ENCODE assay signal across 20 cellular contexts in genomic region chr7:49866910-49867309, GRCh38.
"Had no signal": no experiment of that assay in that cellular context is flagged by ENCODE, and none has a peak within 500 bp of the region (broad histone marks: within the 10 kb centered on the region; RNA-seq: fewer than 3 reads in every experiment).

No MANE protein-coding gene starts in this region.

- H3K27me3 Mint-ChIP-seq: activated CD4-positive, alpha-beta memory T cell treated with anti-CD3 and anti-CD28 coated beads, Interleukin-2, amount 10 ng/mL, durations not matched to agents 7 days and 5 days; activated CD8-positive, alpha-beta memory T cell treated with anti-CD3 and anti-CD28 coated beads, Interleukin-2, amount 10 ng/mL, durations not matched to agents 7 days and 5 days had no signal

- H3K9me3 ChIP-seq: mucosa of descending colon, psoas muscle had no signal

- H3K27me3 ChIP-seq: heart left ventricle, left lung, tibial nerve had no signal

- H3K27ac Mint-ChIP-seq: activated CD4-positive, alpha-beta memory T cell treated with anti-CD3 and anti-CD28 coated beads, Interleukin-2, amount 10 ng/mL, durations not matched to agents 7 days and 5 days; activated CD8-positive, alpha-beta memory T cell treated with anti-CD3 and anti-CD28 coated beads, Interleukin-2, amount 10 ng/mL, durations not matched to agents 7 days and 5 days; activated naive CD8-positive, alpha-beta T cell treated with anti-CD3 and anti-CD28 coated beads for 36 hours; naive B cell had no signal

- H3K27ac ChIP-seq: heart left ventricle, left lung, psoas muscle, tibial nerve had no signal

- H3K4me3 ChIP-seq: heart left ventricle, left lung, mucosa of descending colon, psoas muscle, tibial nerve had no signal

- ATAC-seq: activated CD8-positive, alpha-beta memory T cell treated with anti-CD3 and anti-CD28 coated beads, Interleukin-2, amount 10 ng/mL, durations not matched to agents 7 days and 5 days; left lung; mucosa of descending colon; psoas muscle; stimulated activated naive CD8-positive, alpha-beta T cell treated with anti-CD3 and anti-CD28 coated beads, Interleukin-15, Interleukin-2, amounts not matched to agents 100 U/mL and 50 U/mL, for 24 hours had no signal

- H3K36me3 ChIP-seq: heart left ventricle, left lung, tibial nerve had no signal

- FAIRE-seq: colon, frontal cortex had no signal

- H3K4me1 Mint-ChIP-seq: activated CD4-positive, alpha-beta memory T cell treated with anti-CD3 and anti-CD28 coated beads, Interleukin-2, amount 10 ng/mL, durations not matched to agents 7 days and 5 days; activated CD8-positive, alpha-beta memory T cell treated with anti-CD3 and anti-CD28 coated beads, Interleukin-2, amount 10 ng/mL, durations not matched to agents 7 days and 5 days; activated naive CD8-positive, alpha-beta T cell treated with anti-CD3 and anti-CD28 coated beads for 36 hours; naive B cell; neural crest cell had no signal

- H3K36me3 Mint-ChIP-seq: activated CD8-positive, alpha-beta memory T cell treated with anti-CD3 and anti-CD28 coated beads, Interleukin-2, amount 10 ng/mL, durations not matched to agents 7 days and 5 days; activated naive CD8-positive, alpha-beta T cell treated with anti-CD3 and anti-CD28 coated beads for 36 hours; naive B cell had no signal

- H3K4me1 ChIP-seq: left lung, psoas muscle, tibial nerve had no signal

- H3K9me3 Mint-ChIP-seq: activated CD4-positive, alpha-beta memory T cell treated with anti-CD3 and anti-CD28 coated beads, Interleukin-2, amount 10 ng/mL, durations not matched to agents 7 days and 5 days; activated naive CD8-positive, alpha-beta T cell treated with anti-CD3 and anti-CD28 coated beads for 36 hours had no signal

- H3K4me3 Mint-ChIP-seq: activated CD4-positive, alpha-beta memory T cell treated with anti-CD3 and anti-CD28 coated beads, Interleukin-2, amount 10 ng/mL, durations not matched to agents 7 days and 5 days; activated CD8-positive, alpha-beta memory T cell treated with anti-CD3 and anti-CD28 coated beads, Interleukin-2, amount 10 ng/mL, durations not matched to agents 7 days and 5 days; activated naive CD8-positive, alpha-beta T cell treated with anti-CD3 and anti-CD28 coated beads for 36 hours; naive B cell; neural crest cell had no signal

- DNase-seq: activated CD4-positive, alpha-beta memory T cell treated with anti-CD3 and anti-CD28 coated beads, Interleukin-2, amount 10 ng/mL, durations not matched to agents 7 days and 5 days; activated CD4-positive, alpha-beta T cell treated with anti-CD3 and anti-CD28 coated beads for 48 hours; activated CD4-positive, CD25-positive, alpha-beta regulatory T cell; activated CD8-positive, alpha-beta memory T cell treated with anti-CD3 and anti-CD28 coated beads, Interleukin-2, amount 10 ng/mL, durations not matched to agents 7 days and 5 days; activated naive CD4-positive, alpha-beta T cell; activated naive CD8-positive, alpha-beta T cell treated with anti-CD3 and anti-CD28 coated beads for 36 hours; amygdala; erythroblast; heart left ventricle; left lung; mucosa of descending colon; naive B cell; psoas muscle; stimulated activated CD4-positive, alpha-beta T cell treated with anti-CD3 and anti-CD28 coated beads, Interleukin-2, amount 100 ng/mL, for 24 hours; stimulated activated naive CD8-positive, alpha-beta T cell treated with anti-CD3 and anti-CD28 coated beads, Interleukin-15, Interleukin-2, amounts not matched to agents 100 U/mL and 50 U/mL, for 24 hours; substantia nigra had no signal
